In the genomic region with DNA sequence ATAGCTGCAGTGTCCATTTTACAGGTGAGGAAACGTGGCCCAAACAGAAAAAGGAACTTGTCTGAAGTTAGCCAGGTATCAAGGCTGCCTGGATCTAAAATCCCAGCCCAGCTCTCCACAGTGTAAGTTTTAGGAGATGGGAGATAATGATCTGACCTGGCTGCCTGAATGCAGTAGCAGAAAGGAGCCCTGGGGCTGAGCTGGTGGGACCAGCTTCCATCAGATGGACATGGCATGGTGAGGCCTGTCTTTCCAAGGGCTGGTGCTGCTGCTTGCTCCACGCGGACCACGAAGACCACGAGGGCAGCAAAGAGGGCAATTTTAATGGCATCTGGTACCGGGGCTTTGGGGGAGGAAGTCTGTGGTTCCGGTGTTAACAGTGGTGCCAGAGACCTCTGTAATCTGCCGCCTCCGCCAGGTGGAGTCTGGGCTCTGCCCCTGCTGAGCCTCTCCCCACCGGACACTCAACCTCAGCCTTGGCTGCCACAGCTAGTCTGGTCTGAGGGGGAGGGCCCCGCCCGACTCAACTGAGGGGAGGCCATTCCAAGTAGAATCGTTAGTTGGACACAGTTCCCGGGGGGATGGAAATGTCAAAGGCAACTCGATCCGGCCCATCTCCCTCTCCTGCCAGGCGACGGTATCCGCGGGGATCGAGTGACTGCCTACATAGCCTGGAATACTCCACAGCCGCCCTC, we compare ENCODE assay signal across 8 cellular contexts. TPM values are rescaled to one million over a fixed set of nuclear protein-coding genes. Genes with fewer than 3 reads are reported as not detected.
DNase-seq lines count a peak whose midpoint lies in the region; ATAC-seq and TF ChIP-seq lines count a peak whose summit lies in the region.

No MANE protein-coding gene starts in this region.

- H3K9me3 ChIP-seq in liver (ENCODE audit: control insufficient read depth in 4 of 4, low read length in 3 of 4), result no peaks in the 10 kb centered on the region

- H3K9me3 Mint-ChIP-seq in stimulated activated effector memory CD8-positive, alpha-beta T cell treated with anti-CD3 and anti-CD28 coated beads, Interleukin-12 subunit alpha, Interleukin-12 subunit beta, amount 100 ng/mL, for 72 hours, result no peaks in the 10 kb centered on the region

- TF ChIP-seq RAD21 in liver (IDR thresholded peaks at IDR 0.05), result peak in 1 of 2 donors; percentile 65

- no peak overlapping the region for H3K4me3 ChIP-seq in KMS-11 (IDR thresholded peaks at IDR 0.05; ENCODE audit: insufficient read depth, low read depth, low read length)
- H3K4me3 ChIP-seq in coronary artery, result peak overlapping the region; percentile 92
- peak overlapping the region; percentile 60 to 82 (median 76) for H3K4me3 ChIP-seq in liver (ENCODE audit: low read depth in 1 of 3, low read length in 3 of 3)

- H3K27ac ChIP-seq in KMS-11, result no peak overlapping the region
- peak overlapping the region; percentile 69 for H3K27ac ChIP-seq in VCaP
- H3K27ac ChIP-seq in coronary artery, result peak overlapping the region; percentile 58 to 84
- peak overlapping the region; percentile 53 to 80 for H3K27ac ChIP-seq in liver (ENCODE audit: low read depth in 1 of 2, low read length in 2 of 2)

- H3K9ac ChIP-seq in KMS-11, result peak overlapping the region; percentile 32; the same call in 1 of the 2 replicates
- peak overlapping the region; percentile 8 to 79 for H3K9ac ChIP-seq in liver (ENCODE audit: low read depth in 1 of 2, low read length in 2 of 2)

- H3K4me1 Mint-ChIP-seq in stimulated activated effector memory CD8-positive, alpha-beta T cell treated with anti-CD3 and anti-CD28 coated beads, Interleukin-12 subunit alpha, Interleukin-12 subunit beta, amount 100 ng/mL, for 72 hours, result peaks cover 45% of the 10 kb centered on the region

- no peaks in the 10 kb centered on the region for H3K79me2 ChIP-seq in KMS-11 (ENCODE audit: insufficient read depth, low read depth)

- TF ChIP-seq CTCF in KMS-11 (conservative IDR thresholded peaks at IDR 0.05; ENCODE audit: low read depth, low read length), result peak; percentile 33; the same call in 1 of the 2 replicates
- peak; percentile 64 for TF ChIP-seq CTCF in VCaP (conservative IDR thresholded peaks at IDR 0.05)
- no peak for TF ChIP-seq CTCF in coronary artery (IDR thresholded peaks at IDR 0.05)
- TF ChIP-seq CTCF in liver (IDR thresholded peaks at IDR 0.05; ENCODE audit: low read depth, low read length, missing input control), result peak; percentile 9

- peak overlapping the region; percentile 21 for H3K27ac Mint-ChIP-seq in stimulated activated effector memory CD8-positive, alpha-beta T cell treated with anti-CD3 and anti-CD28 coated beads, Interleukin-12 subunit alpha, Interleukin-12 subunit beta, amount 100 ng/mL, for 72 hours

- H3K36me3 ChIP-seq in KMS-11 (ENCODE audit: insufficient read depth) (no peaks in the 10 kb centered on the region), liver (ENCODE audit: control insufficient read depth in 4 of 4, insufficient read depth in 3 of 4, low read depth in 1 of 4, low read length in 3 of 4) (peaks cover 0 to 11% (median 7%) of the 10 kb centered on the region in 4 donors)

- no peaks in the 10 kb centered on the region for H3K36me3 Mint-ChIP-seq in stimulated activated effector memory CD8-positive, alpha-beta T cell treated with anti-CD3 and anti-CD28 coated beads, Interleukin-12 subunit alpha, Interleukin-12 subunit beta, amount 100 ng/mL, for 72 hours

- H4K20me1 ChIP-seq in KMS-11 (ENCODE audit: insufficient read depth), result no peaks in the 10 kb centered on the region

- H3K4me2 ChIP-seq in KMS-11, result peak overlapping the region; percentile 83

- WGBS in liver, result 2% methylated on average over 22 of the region's 22 CpGs

- peak overlapping the region; percentile 83 for H3K4me3 Mint-ChIP-seq in stimulated activated effector memory CD8-positive, alpha-beta T cell treated with anti-CD3 and anti-CD28 coated beads, Interleukin-12 subunit alpha, Interleukin-12 subunit beta, amount 100 ng/mL, for 72 hours

- peak in 2 of 3 experiments; percentile 63 to 67 for DNase-seq in NCI-H1417 (lab: John Stamatoyannopoulos, UW)
- no peak for DNase-seq in NCI-H1417 treated with DMSO at 0.1 percent for 48 hours (lab: John Stamatoyannopoulos, UW)
- peak; percentile 75 for DNase-seq in coronary artery (ENCODE audit: low spot score)
- peak; percentile 36 to 78 for DNase-seq in stimulated activated effector memory CD8-positive, alpha-beta T cell treated with anti-CD3 and anti-CD28 coated beads, Interleukin-12 subunit alpha, Interleukin-12 subunit beta, amount 100 ng/mL, for 72 hours (ENCODE audit: low spot score in 2 of 2)
- no peak for DNase-seq in effector CD8-positive, alpha-beta T cell (lab: John Stamatoyannopoulos, UW)

- no peaks in the 10 kb centered on the region for H3K27me3 ChIP-seq in KMS-11 (ENCODE audit: insufficient read depth, low read depth)
- H3K27me3 ChIP-seq in liver (ENCODE audit: control insufficient read depth in 4 of 4, insufficient read depth in 4 of 4, low read length in 3 of 4), result no peaks in the 10 kb centered on the region

- H2AFZ ChIP-seq in KMS-11 (ENCODE audit: low read depth), result peak overlapping the region; percentile 94

- H3K4me1 ChIP-seq in KMS-11 (ENCODE audit: low read depth, poor library complexity, severe bottlenecking) (peaks cover 25% of the 10 kb centered on the region), liver (ENCODE audit: control insufficient read depth in 4 of 4, insufficient read depth in 4 of 4, low read length in 3 of 4) (peaks cover 7 to 55% (median 42%) of the 10 kb centered on the region in 4 donors)

- peak; percentile 30 for ATAC-seq in stimulated activated effector memory CD8-positive, alpha-beta T cell treated with anti-CD3 and anti-CD28 coated beads, Interleukin-12 subunit alpha, Interleukin-12 subunit beta, amount 100 ng/mL, for 72 hours

TF ChIP-seq in liver, 16 proteins besides CTCF, POLR2A, EP300 and RAD21:
- TF ChIP-seq TAF1 (conservative IDR thresholded peaks at IDR 0.05) (no peak), FOXA1 (IDR thresholded peaks at IDR 0.05) (no peak), SP1 (IDR thresholded peaks at IDR 0.05) (no peak), FOXA2 (IDR thresholded peaks at IDR 0.05) (no peak), EGR1 (IDR thresholded peaks at IDR 0.05; ENCODE audit: low read depth in 2 of 2) (no peak), HNF4G (IDR thresholded peaks at IDR 0.05) (no peak), YY1 (IDR thresholded peaks at IDR 0.05) (no peak), HNF4A (conservative IDR thresholded peaks at IDR 0.05) (no peak), JUND (IDR thresholded peaks at IDR 0.05) (no peak), RXRA (IDR thresholded peaks at IDR 0.05) (no peak)
- TF ChIP-seq, protein P1, sequence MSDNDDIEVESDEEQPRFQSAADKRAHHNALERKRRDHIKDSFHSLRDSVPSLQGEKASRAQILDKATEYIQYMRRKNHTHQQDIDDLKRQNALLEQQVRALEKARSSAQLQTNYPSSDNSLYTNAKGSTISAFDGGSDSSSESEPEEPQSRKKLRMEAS (IDR thresholded peaks at IDR 0.05), result no peak
- TF ChIP-seq, protein P2, sequence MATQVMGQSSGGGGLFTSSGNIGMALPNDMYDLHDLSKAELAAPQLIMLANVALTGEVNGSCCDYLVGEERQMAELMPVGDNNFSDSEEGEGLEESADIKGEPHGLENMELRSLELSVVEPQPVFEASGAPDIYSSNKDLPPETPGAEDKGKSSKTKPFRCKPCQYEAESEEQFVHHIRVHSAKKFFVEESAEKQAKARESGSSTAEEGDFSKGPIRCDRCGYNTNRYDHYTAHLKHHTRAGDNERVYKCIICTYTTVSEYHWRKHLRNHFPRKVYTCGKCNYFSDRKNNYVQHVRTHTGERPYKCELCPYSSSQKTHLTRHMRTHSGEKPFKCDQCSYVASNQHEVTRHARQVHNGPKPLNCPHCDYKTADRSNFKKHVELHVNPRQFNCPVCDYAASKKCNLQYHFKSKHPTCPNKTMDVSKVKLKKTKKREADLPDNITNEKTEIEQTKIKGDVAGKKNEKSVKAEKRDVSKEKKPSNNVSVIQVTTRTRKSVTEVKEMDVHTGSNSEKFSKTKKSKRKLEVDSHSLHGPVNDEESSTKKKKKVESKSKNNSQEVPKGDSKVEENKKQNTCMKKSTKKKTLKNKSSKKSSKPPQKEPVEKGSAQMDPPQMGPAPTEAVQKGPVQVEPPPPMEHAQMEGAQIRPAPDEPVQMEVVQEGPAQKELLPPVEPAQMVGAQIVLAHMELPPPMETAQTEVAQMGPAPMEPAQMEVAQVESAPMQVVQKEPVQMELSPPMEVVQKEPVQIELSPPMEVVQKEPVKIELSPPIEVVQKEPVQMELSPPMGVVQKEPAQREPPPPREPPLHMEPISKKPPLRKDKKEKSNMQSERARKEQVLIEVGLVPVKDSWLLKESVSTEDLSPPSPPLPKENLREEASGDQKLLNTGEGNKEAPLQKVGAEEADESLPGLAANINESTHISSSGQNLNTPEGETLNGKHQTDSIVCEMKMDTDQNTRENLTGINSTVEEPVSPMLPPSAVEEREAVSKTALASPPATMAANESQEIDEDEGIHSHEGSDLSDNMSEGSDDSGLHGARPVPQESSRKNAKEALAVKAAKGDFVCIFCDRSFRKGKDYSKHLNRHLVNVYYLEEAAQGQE (IDR thresholded peaks at IDR 0.05), result no peak
- TF ChIP-seq, protein P3, sequence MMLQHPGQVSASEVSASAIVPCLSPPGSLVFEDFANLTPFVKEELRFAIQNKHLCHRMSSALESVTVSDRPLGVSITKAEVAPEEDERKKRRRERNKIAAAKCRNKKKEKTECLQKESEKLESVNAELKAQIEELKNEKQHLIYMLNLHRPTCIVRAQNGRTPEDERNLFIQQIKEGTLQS (IDR thresholded peaks at IDR 0.05), result no peak
- TF ChIP-seq, protein P4, sequence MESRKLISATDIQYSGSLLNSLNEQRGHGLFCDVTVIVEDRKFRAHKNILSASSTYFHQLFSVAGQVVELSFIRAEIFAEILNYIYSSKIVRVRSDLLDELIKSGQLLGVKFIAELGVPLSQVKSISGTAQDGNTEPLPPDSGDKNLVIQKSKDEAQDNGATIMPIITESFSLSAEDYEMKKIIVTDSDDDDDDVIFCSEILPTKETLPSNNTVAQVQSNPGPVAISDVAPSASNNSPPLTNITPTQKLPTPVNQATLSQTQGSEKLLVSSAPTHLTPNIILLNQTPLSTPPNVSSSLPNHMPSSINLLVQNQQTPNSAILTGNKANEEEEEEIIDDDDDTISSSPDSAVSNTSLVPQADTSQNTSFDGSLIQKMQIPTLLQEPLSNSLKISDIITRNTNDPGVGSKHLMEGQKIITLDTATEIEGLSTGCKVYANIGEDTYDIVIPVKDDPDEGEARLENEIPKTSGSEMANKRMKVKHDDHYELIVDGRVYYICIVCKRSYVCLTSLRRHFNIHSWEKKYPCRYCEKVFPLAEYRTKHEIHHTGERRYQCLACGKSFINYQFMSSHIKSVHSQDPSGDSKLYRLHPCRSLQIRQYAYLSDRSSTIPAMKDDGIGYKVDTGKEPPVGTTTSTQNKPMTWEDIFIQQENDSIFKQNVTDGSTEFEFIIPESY (IDR thresholded peaks at IDR 0.05), result no peak

RNA-seq across cellular contexts. Expression of a gene that starts 0.7 kb away (rescaled TPM):
- 10 to 100 TPM; 19.0 to 26.6 TPM for total RNA-seq in liver
- polyA plus RNA-seq in liver, result 10 to 100 TPM; 11.4 to 19.5 TPM

RNA-seq across cellular contexts. Expression of a gene that starts 46.7 kb away (rescaled TPM):
- 10 to 100 TPM in 1 of 2 donors, 1 to 10 TPM in 1; 9.2 to 10.6 TPM for total RNA-seq in liver
- 10 to 100 TPM; 20.7 to 23.5 TPM for polyA plus RNA-seq in liver

RNA-seq across cellular contexts. Expression of a gene that starts 47.0 kb away (rescaled TPM):
- 1 to 10 TPM in 1 of 2 donors, under 1 TPM in 1; 0.17 to 4.1 TPM for total RNA-seq in liver
- polyA plus RNA-seq in liver, result under 1 TPM; 0.13 to 0.24 TPM

Comparison
In these comparisons a context has a peak if more than half of its experiments do, and no peak if none do; other contexts are left out.
1. DNase-seq: peak in NCI-H1417 (2 of 3), coronary artery (single experiment) and stimulated activated effector memory CD8-positive, alpha-beta T cell treated with anti-CD3 and anti-CD28 coated beads, Interleukin-12 subunit alpha, Interleukin-12 subunit beta, amount 100 ng/mL, for 72 hours (2 of 2); none in NCI-H1417 treated with DMSO at 0.1 percent for 48 hours (single experiment) and effector CD8-positive, alpha-beta T cell (single experiment).